Comparison of ENCODE assay signal across 1 cellular context in the genomic region with DNA sequence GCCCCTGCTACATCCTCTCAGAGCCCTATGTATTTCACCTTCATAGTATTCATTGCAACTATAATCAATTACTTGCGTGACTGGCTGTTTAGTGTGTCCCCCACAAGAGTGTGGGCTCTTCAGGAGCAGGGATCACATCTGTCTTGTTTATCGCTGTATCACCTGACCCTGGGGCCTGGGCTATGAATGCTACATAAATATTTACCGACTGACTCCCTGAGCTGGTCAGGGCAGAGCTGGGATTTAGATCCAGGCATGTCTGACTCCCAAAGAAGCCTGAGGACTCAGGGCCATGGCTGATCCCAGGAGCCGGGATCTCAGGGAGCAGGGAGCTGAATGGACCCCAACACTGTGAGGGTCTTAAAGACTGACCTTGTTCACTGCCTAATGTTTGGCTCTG.
TF ChIP-seq lines count a peak whose summit lies in the region.

No MANE protein-coding gene starts in this region.

TF ChIP-seq in HepG2, 621 proteins besides CTCF, POLR2A, EP300 and RAD21 (continues in another document):
- TF ChIP-seq FOXP4 (CRISPR knock-in tag; IDR thresholded peaks at IDR 0.05) (peak; percentile 86), MYNN (CRISPR knock-in tag; IDR thresholded peaks at IDR 0.05; ENCODE audit: low read depth) (no peak), CAMTA2 (CRISPR knock-in tag; IDR thresholded peaks at IDR 0.05; ENCODE audit: borderline replicate concordance) (no peak), TFE3 (CRISPR knock-in tag; IDR thresholded peaks at IDR 0.05) (peak; percentile 85), ISL2 (CRISPR knock-in tag; IDR thresholded peaks at IDR 0.05) (no peak), ZNF432 (CRISPR knock-in tag; IDR thresholded peaks at IDR 0.05; ENCODE audit: borderline replicate concordance) (no peak), TARDBP (CRISPR knock-in tag; IDR thresholded peaks at IDR 0.05) (0 out of 2 replicates have a peak, but pooled peaks have one; percentile 28), ZNF138 (CRISPR knock-in tag; IDR thresholded peaks at IDR 0.05; ENCODE audit: low read depth) (no peak), ZNF333 (CRISPR knock-in tag; IDR thresholded peaks at IDR 0.05; ENCODE audit: borderline replicate concordance) (no peak), FLYWCH1 (CRISPR knock-in tag; IDR thresholded peaks at IDR 0.05) (no peak), AGO1 (IDR thresholded peaks at IDR 0.05; ENCODE audit: low read depth, low read length, poor library complexity, severe bottlenecking) (no peak), MEF2D (CRISPR knock-in tag; IDR thresholded peaks at IDR 0.05) (no peak), GATAD2A (CRISPR knock-in tag; IDR thresholded peaks at IDR 0.05) (peak; percentile 46; the same call in 1 of the 2 replicates), ZNF431 (CRISPR knock-in tag; IDR thresholded peaks at IDR 0.05; ENCODE audit: borderline replicate concordance, low read depth) (no peak), HNF4A (CRISPR knock-in tag; IDR thresholded peaks at IDR 0.05) (peak; percentile 9; the same call in 1 of the 2 replicates), MAZ (IDR thresholded peaks at IDR 0.05; ENCODE audit: borderline replicate concordance, low read depth, low read length) (no peak), MAZ (CRISPR knock-in tag; IDR thresholded peaks at IDR 0.05; ENCODE audit: low read depth) (no peak), ZSCAN29 (CRISPR knock-in tag; conservative IDR thresholded peaks at IDR 0.05) (no peak), FOXA1 (IDR thresholded peaks at IDR 0.05) (no peak), FOXA1 (CRISPR knock-in tag; IDR thresholded peaks at IDR 0.05) (peak; percentile 55; the same call in 1 of the 2 replicates), CBX5 (CRISPR knock-in tag; IDR thresholded peaks at IDR 0.05; ENCODE audit: borderline replicate concordance) (no peak), ZKSCAN8 (CRISPR knock-in tag; IDR thresholded peaks at IDR 0.05; ENCODE audit: borderline replicate concordance) (no peak), MAFF (IDR thresholded peaks at IDR 0.05; ENCODE audit: low read depth, low read length) (no peak), ZNF274 (CRISPR knock-in tag; IDR thresholded peaks at IDR 0.05) (no peak), HOXA7 (CRISPR knock-in tag; IDR thresholded peaks at IDR 0.05) (no peak), HNF1A (IDR thresholded peaks at IDR 0.05; ENCODE audit: low read depth) (no peak), HNF1A (CRISPR knock-in tag; IDR thresholded peaks at IDR 0.05; ENCODE audit: borderline replicate concordance) (no peak), ZNF572 (CRISPR knock-in tag; IDR thresholded peaks at IDR 0.05) (no peak), THAP11 (CRISPR knock-in tag; IDR thresholded peaks at IDR 0.05) (no peak), RXRB (CRISPR knock-in tag; IDR thresholded peaks at IDR 0.05; ENCODE audit: borderline replicate concordance) (peak; percentile 11; the same call in 1 of the 2 replicates), MATR3 (CRISPR knock-in tag; IDR thresholded peaks at IDR 0.05) (no peak), MED1 (CRISPR knock-in tag; IDR thresholded peaks at IDR 0.05) (peak; percentile 52; the same call in 1 of the 2 replicates), ZFX (CRISPR knock-in tag; IDR thresholded peaks at IDR 0.05; ENCODE audit: low read depth) (peak; percentile 43; the same call in 1 of the 2 replicates), HOXA5 (CRISPR knock-in tag; IDR thresholded peaks at IDR 0.05) (no peak), ZBTB8A (CRISPR knock-in tag; IDR thresholded peaks at IDR 0.05; ENCODE audit: borderline replicate concordance, low read depth) (no peak), MTA3 (CRISPR knock-in tag; IDR thresholded peaks at IDR 0.05) (no peak), ZNF253 (CRISPR knock-in tag; IDR thresholded peaks at IDR 0.05; ENCODE audit: borderline replicate concordance) (no peak)
- TF ChIP-seq, protein P1, sequence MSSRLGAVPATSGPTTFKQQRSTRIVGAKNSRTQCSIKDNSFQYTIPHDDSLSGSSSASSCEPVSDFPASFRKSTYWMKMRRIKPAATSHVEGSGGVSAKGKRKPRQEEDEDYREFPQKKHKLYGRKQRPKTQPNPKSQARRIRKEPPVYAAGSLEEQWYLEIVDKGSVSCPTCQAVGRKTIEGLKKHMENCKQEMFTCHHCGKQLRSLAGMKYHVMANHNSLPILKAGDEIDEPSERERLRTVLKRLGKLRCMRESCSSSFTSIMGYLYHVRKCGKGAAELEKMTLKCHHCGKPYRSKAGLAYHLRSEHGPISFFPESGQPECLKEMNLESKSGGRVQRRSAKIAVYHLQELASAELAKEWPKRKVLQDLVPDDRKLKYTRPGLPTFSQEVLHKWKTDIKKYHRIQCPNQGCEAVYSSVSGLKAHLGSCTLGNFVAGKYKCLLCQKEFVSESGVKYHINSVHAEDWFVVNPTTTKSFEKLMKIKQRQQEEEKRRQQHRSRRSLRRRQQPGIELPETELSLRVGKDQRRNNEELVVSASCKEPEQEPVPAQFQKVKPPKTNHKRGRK (CRISPR knock-in tag; IDR thresholded peaks at IDR 0.05): no peak
- TF ChIP-seq, protein P2, sequence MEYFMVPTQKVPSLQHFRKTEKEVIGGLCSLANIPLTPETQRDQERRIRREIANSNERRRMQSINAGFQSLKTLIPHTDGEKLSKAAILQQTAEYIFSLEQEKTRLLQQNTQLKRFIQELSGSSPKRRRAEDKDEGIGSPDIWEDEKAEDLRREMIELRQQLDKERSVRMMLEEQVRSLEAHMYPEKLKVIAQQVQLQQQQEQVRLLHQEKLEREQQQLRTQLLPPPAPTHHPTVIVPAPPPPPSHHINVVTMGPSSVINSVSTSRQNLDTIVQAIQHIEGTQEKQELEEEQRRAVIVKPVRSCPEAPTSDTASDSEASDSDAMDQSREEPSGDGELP (IDR thresholded peaks at IDR 0.05; ENCODE audit: borderline replicate concordance, low read depth): peak; percentile 63; the same call in 1 of the 2 replicates
- TF ChIP-seq, protein P3, sequence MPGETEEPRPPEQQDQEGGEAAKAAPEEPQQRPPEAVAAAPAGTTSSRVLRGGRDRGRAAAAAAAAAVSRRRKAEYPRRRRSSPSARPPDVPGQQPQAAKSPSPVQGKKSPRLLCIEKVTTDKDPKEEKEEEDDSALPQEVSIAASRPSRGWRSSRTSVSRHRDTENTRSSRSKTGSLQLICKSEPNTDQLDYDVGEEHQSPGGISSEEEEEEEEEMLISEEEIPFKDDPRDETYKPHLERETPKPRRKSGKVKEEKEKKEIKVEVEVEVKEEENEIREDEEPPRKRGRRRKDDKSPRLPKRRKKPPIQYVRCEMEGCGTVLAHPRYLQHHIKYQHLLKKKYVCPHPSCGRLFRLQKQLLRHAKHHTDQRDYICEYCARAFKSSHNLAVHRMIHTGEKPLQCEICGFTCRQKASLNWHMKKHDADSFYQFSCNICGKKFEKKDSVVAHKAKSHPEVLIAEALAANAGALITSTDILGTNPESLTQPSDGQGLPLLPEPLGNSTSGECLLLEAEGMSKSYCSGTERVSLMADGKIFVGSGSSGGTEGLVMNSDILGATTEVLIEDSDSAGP (CRISPR knock-in tag; IDR thresholded peaks at IDR 0.05; ENCODE audit: borderline replicate concordance): peak; percentile 15; the same call in 1 of the 2 replicates
- TF ChIP-seq, protein P4, sequence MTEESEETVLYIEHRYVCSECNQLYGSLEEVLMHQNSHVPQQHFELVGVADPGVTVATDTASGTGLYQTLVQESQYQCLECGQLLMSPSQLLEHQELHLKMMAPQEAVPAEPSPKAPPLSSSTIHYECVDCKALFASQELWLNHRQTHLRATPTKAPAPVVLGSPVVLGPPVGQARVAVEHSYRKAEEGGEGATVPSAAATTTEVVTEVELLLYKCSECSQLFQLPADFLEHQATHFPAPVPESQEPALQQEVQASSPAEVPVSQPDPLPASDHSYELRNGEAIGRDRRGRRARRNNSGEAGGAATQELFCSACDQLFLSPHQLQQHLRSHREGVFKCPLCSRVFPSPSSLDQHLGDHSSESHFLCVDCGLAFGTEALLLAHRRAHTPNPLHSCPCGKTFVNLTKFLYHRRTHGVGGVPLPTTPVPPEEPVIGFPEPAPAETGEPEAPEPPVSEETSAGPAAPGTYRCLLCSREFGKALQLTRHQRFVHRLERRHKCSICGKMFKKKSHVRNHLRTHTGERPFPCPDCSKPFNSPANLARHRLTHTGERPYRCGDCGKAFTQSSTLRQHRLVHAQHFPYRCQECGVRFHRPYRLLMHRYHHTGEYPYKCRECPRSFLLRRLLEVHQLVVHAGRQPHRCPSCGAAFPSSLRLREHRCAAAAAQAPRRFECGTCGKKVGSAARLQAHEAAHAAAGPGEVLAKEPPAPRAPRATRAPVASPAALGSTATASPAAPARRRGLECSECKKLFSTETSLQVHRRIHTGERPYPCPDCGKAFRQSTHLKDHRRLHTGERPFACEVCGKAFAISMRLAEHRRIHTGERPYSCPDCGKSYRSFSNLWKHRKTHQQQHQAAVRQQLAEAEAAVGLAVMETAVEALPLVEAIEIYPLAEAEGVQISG (CRISPR knock-in tag; IDR thresholded peaks at IDR 0.05): peak; percentile 13; the same call in 1 of the 2 replicates
- TF ChIP-seq, protein P5, sequence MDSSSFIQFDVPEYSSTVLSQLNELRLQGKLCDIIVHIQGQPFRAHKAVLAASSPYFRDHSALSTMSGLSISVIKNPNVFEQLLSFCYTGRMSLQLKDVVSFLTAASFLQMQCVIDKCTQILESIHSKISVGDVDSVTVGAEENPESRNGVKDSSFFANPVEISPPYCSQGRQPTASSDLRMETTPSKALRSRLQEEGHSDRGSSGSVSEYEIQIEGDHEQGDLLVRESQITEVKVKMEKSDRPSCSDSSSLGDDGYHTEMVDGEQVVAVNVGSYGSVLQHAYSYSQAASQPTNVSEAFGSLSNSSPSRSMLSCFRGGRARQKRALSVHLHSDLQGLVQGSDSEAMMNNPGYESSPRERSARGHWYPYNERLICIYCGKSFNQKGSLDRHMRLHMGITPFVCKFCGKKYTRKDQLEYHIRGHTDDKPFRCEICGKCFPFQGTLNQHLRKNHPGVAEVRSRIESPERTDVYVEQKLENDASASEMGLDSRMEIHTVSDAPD (CRISPR knock-in tag; IDR thresholded peaks at IDR 0.05): no peak
- TF ChIP-seq, protein P6, sequence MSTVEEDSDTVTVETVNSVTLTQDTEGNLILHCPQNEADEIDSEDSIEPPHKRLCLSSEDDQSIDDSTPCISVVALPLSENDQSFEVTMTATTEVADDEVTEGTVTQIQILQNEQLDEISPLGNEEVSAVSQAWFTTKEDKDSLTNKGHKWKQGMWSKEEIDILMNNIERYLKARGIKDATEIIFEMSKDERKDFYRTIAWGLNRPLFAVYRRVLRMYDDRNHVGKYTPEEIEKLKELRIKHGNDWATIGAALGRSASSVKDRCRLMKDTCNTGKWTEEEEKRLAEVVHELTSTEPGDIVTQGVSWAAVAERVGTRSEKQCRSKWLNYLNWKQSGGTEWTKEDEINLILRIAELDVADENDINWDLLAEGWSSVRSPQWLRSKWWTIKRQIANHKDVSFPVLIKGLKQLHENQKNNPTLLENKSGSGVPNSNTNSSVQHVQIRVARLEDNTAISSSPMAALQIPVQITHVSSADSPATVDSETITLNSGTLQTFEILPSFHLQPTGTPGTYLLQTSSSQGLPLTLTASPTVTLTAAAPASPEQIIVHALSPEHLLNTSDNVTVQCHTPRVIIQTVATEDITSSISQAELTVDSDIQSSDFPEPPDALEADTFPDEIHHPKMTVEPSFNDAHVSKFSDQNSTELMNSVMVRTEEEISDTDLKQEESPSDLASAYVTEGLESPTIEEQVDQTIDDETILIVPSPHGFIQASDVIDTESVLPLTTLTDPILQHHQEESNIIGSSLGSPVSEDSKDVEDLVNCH (CRISPR knock-in tag; IDR thresholded peaks at IDR 0.05): no peak
